1 cellular context compared by ENCODE assay signal in genomic region chr3:184378650-184379374, GRCh38.
TF ChIP-seq lines count a peak whose summit lies in the region.

No MANE protein-coding gene starts in this region.

TF ChIP-seq in HepG2, 621 proteins besides CTCF, POLR2A, EP300 and RAD21 (continued from another document):
- TF ChIP-seq TRIM22 (IDR thresholded peaks at IDR 0.05) (no peak), ZNF747 (CRISPR knock-in tag; IDR thresholded peaks at IDR 0.05; ENCODE audit: borderline replicate concordance) (0 out of 2 replicates have a peak, but pooled peaks have one; percentile 18), STAG1 (CRISPR knock-in tag; IDR thresholded peaks at IDR 0.05) (no peak), GABPA (IDR thresholded peaks at IDR 0.05; ENCODE audit: low read depth, low read length) (no peak), GABPA (CRISPR knock-in tag; IDR thresholded peaks at IDR 0.05; ENCODE audit: low read depth) (0 out of 2 replicates have a peak, but pooled peaks have one; percentile 40), SNRNP70 (IDR thresholded peaks at IDR 0.05; ENCODE audit: low read depth, low read length) (no peak), MAZ (IDR thresholded peaks at IDR 0.05; ENCODE audit: borderline replicate concordance, low read depth, low read length) (no peak), MAZ (CRISPR knock-in tag; IDR thresholded peaks at IDR 0.05; ENCODE audit: low read depth) (peak; percentile 13)
